In the genomic region with DNA sequence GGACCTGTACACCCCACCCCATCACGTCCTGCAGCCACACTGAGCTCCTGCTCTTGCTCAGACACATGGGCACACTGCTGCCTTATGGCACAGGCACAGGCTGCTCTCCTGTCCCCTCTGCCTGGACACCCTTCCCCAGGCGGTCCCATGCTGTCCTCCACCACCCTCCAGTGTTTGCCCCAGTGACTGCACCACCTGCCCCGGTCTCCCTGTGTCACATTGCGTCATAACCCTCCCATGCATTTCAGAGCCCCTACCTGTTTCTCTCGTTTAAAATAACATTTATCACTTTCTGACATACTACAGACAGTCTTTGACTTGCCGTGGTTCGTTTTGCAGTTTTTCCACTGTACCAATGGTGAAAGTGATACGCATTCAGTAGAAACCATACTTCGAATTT, we compare ENCODE assay signal across 26 cellular contexts.
"Had no signal": no experiment of that assay in that cellular context is flagged by ENCODE, and none has a peak within 500 bp of the region (broad histone marks: within the 10 kb centered on the region; RNA-seq: fewer than 3 reads in every experiment).

No MANE protein-coding gene starts in this region.

- H3K27me3 Mint-ChIP-seq: stimulated activated naive CD8-positive, alpha-beta T cell treated with anti-CD3 and anti-CD28 coated beads, Interleukin-15, amount 100 ng/mL, for 72 hours had no signal

- H3K4me1 ChIP-seq: left lung, lower lobe of right lung, pancreas, prostate gland, sigmoid colon, spleen, tibial nerve, uterus had no signal

- H3K4me3 Mint-ChIP-seq: immature natural killer cell; naive thymus-derived CD8-positive, alpha-beta T cell; stimulated activated effector memory CD8-positive, alpha-beta T cell treated with anti-CD3 and anti-CD28 coated beads, Interleukin-12 subunit alpha, Interleukin-12 subunit beta, amount 100 ng/mL, for 72 hours; stimulated activated naive CD8-positive, alpha-beta T cell treated with anti-CD3 and anti-CD28 coated beads, Interleukin-15, amount 100 ng/mL, for 72 hours; type B pancreatic cell had no signal

- H3K27me3 ChIP-seq: left lung, pancreas, spleen, tibial nerve, uterus had no signal

- H3K27ac Mint-ChIP-seq: immature natural killer cell; naive thymus-derived CD8-positive, alpha-beta T cell; stimulated activated effector memory CD8-positive, alpha-beta T cell treated with anti-CD3 and anti-CD28 coated beads, Interleukin-12 subunit alpha, Interleukin-12 subunit beta, amount 100 ng/mL, for 72 hours; stimulated activated naive CD8-positive, alpha-beta T cell treated with anti-CD3 and anti-CD28 coated beads, Interleukin-15, amount 100 ng/mL, for 72 hours; type B pancreatic cell had no signal

- H3K36me3 Mint-ChIP-seq: immature natural killer cell; naive thymus-derived CD8-positive, alpha-beta T cell; stimulated activated effector memory CD8-positive, alpha-beta T cell treated with anti-CD3 and anti-CD28 coated beads, Interleukin-12 subunit alpha, Interleukin-12 subunit beta, amount 100 ng/mL, for 72 hours; type B pancreatic cell had no signal

- H3K4me1 Mint-ChIP-seq: immature natural killer cell; naive thymus-derived CD8-positive, alpha-beta T cell; stimulated activated effector memory CD8-positive, alpha-beta T cell treated with anti-CD3 and anti-CD28 coated beads, Interleukin-12 subunit alpha, Interleukin-12 subunit beta, amount 100 ng/mL, for 72 hours; stimulated activated naive CD8-positive, alpha-beta T cell treated with anti-CD3 and anti-CD28 coated beads, Interleukin-15, amount 100 ng/mL, for 72 hours had no signal

- H3K4me3 ChIP-seq: left lung, lower lobe of right lung, pancreas, prostate gland, sigmoid colon, spleen, tibial nerve, uterus had no signal

- H3K9me3 ChIP-seq: left lung, lower lobe of right lung, pancreas, prostate gland, sigmoid colon, spleen, tibial nerve, uterus had no signal

- FAIRE-seq: islet of Langerhans, kidney, pancreas, small intestine had no signal

- H3K27ac ChIP-seq: left lung, lower lobe of right lung, pancreas, prostate gland, sigmoid colon, spleen, tibial nerve, uterus had no signal

- ATAC-seq: left colon; left lung; lower lobe of right lung; naive thymus-derived CD8-positive, alpha-beta T cell; pancreas; right cardiac atrium; stimulated activated effector memory CD8-positive, alpha-beta T cell treated with anti-CD3 and anti-CD28 coated beads, Interleukin-12 subunit alpha, Interleukin-12 subunit beta, amount 100 ng/mL, for 72 hours; stimulated activated naive CD8-positive, alpha-beta T cell treated with anti-CD3 and anti-CD28 coated beads, Interleukin-15, amount 100 ng/mL, for 72 hours had no signal

- DNase-seq: hypothalamus; immature natural killer cell; kidney; left colon; left lung; lower lobe of right lung; mammary epithelial cell; mesenchymal stem cell; nucleus accumbens; pancreas; retina; right cardiac atrium; sigmoid colon; small intestine; spleen; stimulated activated CD4-positive, alpha-beta T cell treated with anti-CD3 and anti-CD28 coated beads, Interleukin-4, amount 100 ng/mL, for 24 hours; stimulated activated naive CD4-positive, alpha-beta T cell treated with Interleukin-2 at 50 U/mL for 16 hours; stimulated activated naive CD8-positive, alpha-beta T cell treated with anti-CD3 and anti-CD28 coated beads, Interleukin-15, amount 100 ng/mL, for 72 hours; substantia nigra; uterus had no signal

- H3K9me3 Mint-ChIP-seq: immature natural killer cell; naive thymus-derived CD8-positive, alpha-beta T cell; stimulated activated effector memory CD8-positive, alpha-beta T cell treated with anti-CD3 and anti-CD28 coated beads, Interleukin-12 subunit alpha, Interleukin-12 subunit beta, amount 100 ng/mL, for 72 hours; stimulated activated naive CD8-positive, alpha-beta T cell treated with anti-CD3 and anti-CD28 coated beads, Interleukin-15, amount 100 ng/mL, for 72 hours; type B pancreatic cell had no signal

- H3K36me3 ChIP-seq: left lung, lower lobe of right lung, pancreas, prostate gland, sigmoid colon, spleen, tibial nerve, uterus had no signal
